In the genomic region with DNA sequence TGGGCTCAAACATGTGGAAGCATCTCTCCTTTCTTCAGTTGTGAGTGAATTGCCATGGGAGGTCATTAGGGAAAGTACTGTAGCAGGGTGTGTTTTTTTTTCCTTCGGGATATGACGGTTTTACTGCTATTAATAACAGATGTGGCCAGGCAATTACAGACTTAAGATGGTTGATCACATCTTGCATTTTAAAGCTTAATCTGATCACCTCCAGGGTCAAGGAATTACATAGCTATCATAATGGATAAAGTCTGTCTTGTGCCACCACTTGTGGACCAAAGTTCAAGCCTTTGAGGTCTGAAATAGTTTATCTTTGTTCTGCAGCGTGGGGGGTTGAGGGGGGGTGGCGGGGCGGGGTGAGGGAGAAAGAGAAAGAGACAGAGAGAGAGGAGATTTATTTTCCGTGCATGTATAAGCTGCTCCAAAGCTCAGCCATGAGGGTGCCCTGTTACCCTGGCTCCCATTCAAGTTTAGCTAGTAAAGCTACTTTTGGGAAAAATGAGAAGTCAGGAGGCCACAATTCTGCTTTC, we compare ENCODE assay signal across 14 cellular contexts. TPM values are rescaled to one million over a fixed set of nuclear protein-coding genes. Genes with fewer than 3 reads are reported as not detected.
DNase-seq lines count a peak whose midpoint lies in the region; TF ChIP-seq lines count a peak whose summit lies in the region.
"Had no signal": no experiment of that assay in that cellular context is flagged by ENCODE, and none has a peak within 500 bp of the region (broad histone marks: within the 10 kb centered on the region; RNA-seq: fewer than 3 reads in every experiment).

No MANE protein-coding gene starts in this region.

- H3K4me3 ChIP-seq in sigmoid colon = no peak overlapping the region
- H3K4me3 ChIP-seq: body of pancreas, skin epidermis had no signal

- no peaks in the 10 kb centered on the region for H3K9me3 ChIP-seq in sigmoid colon
- H3K9me3 ChIP-seq: body of pancreas had no signal

- H3K36me3 ChIP-seq in sigmoid colon = no peaks in the 10 kb centered on the region

- DNase-seq in H4 (ENCODE audit: low spot score) (peak; percentile 48), NCI-H82 treated with DMSO at 0.1 percent for 48 hours (lab: John Stamatoyannopoulos, UW; ENCODE audit: unreplicated experiment) (peak; percentile 99), erythroblast (lab: John Stamatoyannopoulos, UW) (peak; percentile 72 to 84), sigmoid colon (no peak), RPMI8226 (no peak), COR-L47 (lab: John Stamatoyannopoulos, UW) (no peak), iPS-NIHi7 (ENCODE audit: extremely low spot score) (no peak), NCI-H2107 (lab: John Stamatoyannopoulos, UW) (no peak)
- DNase-seq: activated CD4-positive, alpha-beta T cell treated with anti-CD3 and anti-CD28 coated beads, Interleukin-2, amount 50 U/mL, for 1 hour; body of pancreas; DMS79 treated with DMSO at 0.1 percent for 48 hours; immature natural killer cell; NCI-H510A treated with DMSO at 0.1 percent for 48 hours had no signal

- no peak for TF ChIP-seq CTCF in sigmoid colon (IDR thresholded peaks at IDR 0.05)

- no peak for TF ChIP-seq POLR2A in erythroblast (IDR thresholded peaks at IDR 0.05; ENCODE audit: low read length)
- no peak for TF ChIP-seq POLR2A in sigmoid colon (IDR thresholded peaks at IDR 0.05)

- H3K27me3 ChIP-seq in sigmoid colon = no peaks in the 10 kb centered on the region

- peaks cover 0 to 37% (median 22%) of the 10 kb centered on the region in 4 donors for H3K4me1 ChIP-seq in sigmoid colon

- 6 to 39% methylated on average over 6 of the region's 6 CpGs for WGBS in sigmoid colon, 2 donors

- peak overlapping the region in 3 of 4 donors; percentile 64 to 78 (median 75) for H3K27ac ChIP-seq in sigmoid colon
- H3K27ac ChIP-seq: body of pancreas, skin epidermis had no signal

- TF ChIP-seq EP300 in sigmoid colon (IDR thresholded peaks at IDR 0.05) = no peak

- intact Hi-C loops in sigmoid colon (cut with DNase I) = loop anchor here (5.0 kb wide), 1 partner anchor 316 kb away; no protein-coding TSS in a partner anchor

RNA-seq across cellular contexts. Expression of gene SERP2, which starts 5.5 kb away (rescaled TPM):
- total RNA-seq in H4 (2014; rRNA removed; shearing (Covaris generic)) = not detected in 2 replicates
- total RNA-seq in sigmoid colon = 1 to 10 TPM; 6.9 to 9.6 (median 8.6) TPM
- polyA plus RNA-seq in sigmoid colon = 1 to 10 TPM; 3.2 to 6.0 (median 5.0) TPM

Comparison
In these comparisons a context has a peak if more than half of its experiments do, and no peak if none do; other contexts are left out.
1. DNase-seq: peak in H4 (single experiment), NCI-H82 treated with DMSO at 0.1 percent for 48 hours (single experiment) and erythroblast (2 of 2); none in sigmoid colon (single experiment), RPMI8226 (single experiment), COR-L47 (single experiment), iPS-NIHi7 (single experiment) and NCI-H2107 (single experiment).